In the genomic region with DNA sequence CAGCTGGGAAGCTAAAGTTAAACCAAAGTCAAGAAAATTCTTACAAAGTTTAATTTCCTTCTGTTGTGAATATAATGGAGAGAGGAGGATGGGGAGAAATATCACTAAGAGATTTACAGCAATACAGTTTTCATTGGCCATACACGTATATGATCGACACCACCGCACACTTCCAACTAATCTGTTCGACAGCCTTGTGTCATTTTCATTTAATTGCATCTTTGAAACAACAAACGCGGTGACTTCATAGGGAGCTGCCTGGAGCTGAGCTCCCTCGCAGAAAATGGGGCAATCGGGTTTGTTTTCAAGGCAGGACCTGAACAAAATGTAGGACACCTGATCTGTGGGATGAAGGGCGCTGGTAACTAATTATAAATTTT, we compare ENCODE assay signal across 9 cellular contexts. TPM values are rescaled to one million over a fixed set of nuclear protein-coding genes. Genes with fewer than 3 reads are reported as not detected.
DNase-seq lines count a peak whose midpoint lies in the region; ATAC-seq and TF ChIP-seq lines count a peak whose summit lies in the region.
"Had no signal": no experiment of that assay in that cellular context is flagged by ENCODE, and none has a peak within 500 bp of the region (broad histone marks: within the 10 kb centered on the region; RNA-seq: fewer than 3 reads in every experiment).

No MANE protein-coding gene starts in this region.

- TF ChIP-seq CTCF in LNCaP clone FGC (IDR thresholded peaks at IDR 0.05; ENCODE audit: control insufficient read depth, extremely low read depth, insufficient read depth), result no peak
- no peak for TF ChIP-seq CTCF in brain microvascular endothelial cell (IDR thresholded peaks at IDR 0.05; ENCODE audit: low read depth, low read length, missing control alignments)
- TF ChIP-seq CTCF in right lobe of liver (IDR thresholded peaks at IDR 0.05), result no peak
- TF ChIP-seq CTCF in tibial nerve (IDR thresholded peaks at IDR 0.05), result no peak

- peak overlapping the region; percentile 76; the same call in 1 of the 2 replicates for H3K9ac ChIP-seq in BLaER1

- in situ Hi-C loops in brain microvascular endothelial cell (cut with HindIII; ENCODE audit: low pct_ligation_motif_present, low sequenced_read_pairs), result no loop called here

- H3K36me3 ChIP-seq in BLaER1, result no peaks in the 10 kb centered on the region
- H3K36me3 ChIP-seq in brain microvascular endothelial cell (replicated peaks), result no peaks in the 10 kb centered on the region
- H3K36me3 ChIP-seq in right lobe of liver, result no peaks in the 10 kb centered on the region
- H3K36me3 ChIP-seq in tibial nerve, result no peaks in the 10 kb centered on the region

- peaks cover 18% of the 10 kb centered on the region for H3K4me1 ChIP-seq in BLaER1
- peaks cover 0 to 13% (median 0%) of the 10 kb centered on the region in 4 donors for H3K4me1 ChIP-seq in right lobe of liver
- peaks cover 0 to 44% (median 8%) of the 10 kb centered on the region in 4 donors for H3K4me1 ChIP-seq in tibial nerve

- no peak for ATAC-seq in right lobe of liver

- DNase-seq in LNCaP clone FGC (ENCODE audit: low read depth) (no peak), brain microvascular endothelial cell (peak; percentile 33), right lobe of liver (no peak), tibial nerve (ENCODE audit: low spot score in 2 of 2) (no peak), mesenteric fat pad (ENCODE audit: low spot score) (no peak), A172 (ENCODE audit: low spot score) (no peak), iPS-NIHi7 (ENCODE audit: extremely low spot score) (no peak)

- peak overlapping the region; percentile 76 for H3K4me2 ChIP-seq in BLaER1

- H3K27me3 ChIP-seq in BLaER1, result peaks cover 11% of the 10 kb centered on the region; the same call in 1 of the 2 replicates
- no peaks in the 10 kb centered on the region for H3K27me3 ChIP-seq in brain microvascular endothelial cell (replicated peaks)
- H3K27me3 ChIP-seq in right lobe of liver, result peaks cover 2 to 24% of the 10 kb centered on the region in 2 donors
- H3K27me3 ChIP-seq in tibial nerve, result no peaks in the 10 kb centered on the region

- peak in 1 of 2 donors; percentile 17 for TF ChIP-seq EP300 in tibial nerve (IDR thresholded peaks at IDR 0.05)

- intact Hi-C loops in right lobe of liver (cut with DNase I), result no loop called here

- no peaks in the 10 kb centered on the region for H4K20me1 ChIP-seq in BLaER1

- TF ChIP-seq POLR2A in right lobe of liver (IDR thresholded peaks at IDR 0.05) (no peak), tibial nerve (IDR thresholded peaks at IDR 0.05) (peak in 1 of 2 donors; percentile 7)

- peak overlapping the region; percentile 75 for H3K4me3 ChIP-seq in BLaER1
- peak overlapping the region; percentile 77 for H3K4me3 ChIP-seq in LNCaP clone FGC (ENCODE audit: low read depth, low read length)
- H3K4me3 ChIP-seq in brain microvascular endothelial cell (ENCODE audit: low read depth, low read length), result peak overlapping the region; percentile 80
- H3K4me3 ChIP-seq in right lobe of liver, result peak overlapping the region; percentile 39 to 54 (median 45)
- H3K4me3 ChIP-seq in tibial nerve, result peak overlapping the region; percentile 57 to 93 (median 74)

- H3K9me3 ChIP-seq in BLaER1 (no peaks in the 10 kb centered on the region), right lobe of liver (no peaks in the 10 kb centered on the region), tibial nerve (no peaks in the 10 kb centered on the region)
- H3K9me3 ChIP-seq: mucosa of descending colon had no signal

- WGBS in right lobe of liver (ENCODE audit: insufficient coverage, low coverage, low lambda C conversion rate, missing lambda C conversion rate), result 17% methylated on average over 9 of the region's 9 CpGs
- 5 to 6% methylated on average over 9 of the region's 9 CpGs for WGBS in tibial nerve, 2 donors

- H3K27ac ChIP-seq in BLaER1 (no peak overlapping the region), brain microvascular endothelial cell (peak overlapping the region; percentile 80), right lobe of liver (no peak overlapping the region), tibial nerve (peak overlapping the region; percentile 83 to 97 (median 92))

RNA-seq across cellular contexts. Expression of a gene that starts 1.3 kb away (rescaled TPM):
- 1 to 10 TPM in 3 of 6 experiments, under 1 TPM in 3; 0.73 to 2.2 (median 1.0) TPM for total RNA-seq in right lobe of liver
- total RNA-seq in tibial nerve, result 100 to 1,000 TPM in 1 of 4 donors, 10 to 100 TPM in 3; 86.4 to 113 (median 92.6) TPM
- total RNA-seq in mesenteric fat pad, result 13.2 TPM
- total RNA-seq in A172 (2014; rRNA removed; shearing (Covaris generic)), result 5.9 and 7.0 TPM in 2 replicates

Comparison
In these comparisons a context has a peak if more than half of its experiments do, and no peak if none do; other contexts are left out.
1. H3K27ac ChIP-seq: peak in brain microvascular endothelial cell (single experiment) and tibial nerve (4 of 4); none in BLaER1 (single experiment) and right lobe of liver (0 of 3).
2. Peak in every context shown above with its lines, with median percentiles within 50 percentile points of each other: H3K4me3 ChIP-seq.